1 cellular context compared by ENCODE assay signal in the genomic region with DNA sequence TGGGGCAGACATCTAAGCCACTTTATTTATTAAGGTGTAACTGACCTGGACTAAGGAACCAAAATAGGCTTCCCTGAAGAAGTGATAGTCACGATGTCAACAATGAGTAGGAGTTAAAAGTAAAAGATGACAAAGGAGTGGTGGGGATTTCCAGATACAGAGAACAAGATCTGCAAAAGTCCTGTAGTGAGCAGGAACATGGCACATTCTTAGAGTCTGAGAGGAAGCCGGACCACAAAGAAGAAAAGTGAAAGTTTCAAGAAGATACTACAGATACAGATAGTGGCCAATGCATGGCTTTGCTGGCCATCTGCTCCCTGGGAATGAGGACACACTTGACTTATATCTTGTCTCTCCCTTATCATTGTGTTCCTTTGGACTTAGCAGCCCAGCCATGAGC.
TF ChIP-seq lines count a peak whose summit lies in the region.

No MANE protein-coding gene starts in this region.

TF ChIP-seq in GM23338, 12 proteins besides CTCF, POLR2A, EP300 and RAD21 (continued from another document):
- TF ChIP-seq, protein P1, sequence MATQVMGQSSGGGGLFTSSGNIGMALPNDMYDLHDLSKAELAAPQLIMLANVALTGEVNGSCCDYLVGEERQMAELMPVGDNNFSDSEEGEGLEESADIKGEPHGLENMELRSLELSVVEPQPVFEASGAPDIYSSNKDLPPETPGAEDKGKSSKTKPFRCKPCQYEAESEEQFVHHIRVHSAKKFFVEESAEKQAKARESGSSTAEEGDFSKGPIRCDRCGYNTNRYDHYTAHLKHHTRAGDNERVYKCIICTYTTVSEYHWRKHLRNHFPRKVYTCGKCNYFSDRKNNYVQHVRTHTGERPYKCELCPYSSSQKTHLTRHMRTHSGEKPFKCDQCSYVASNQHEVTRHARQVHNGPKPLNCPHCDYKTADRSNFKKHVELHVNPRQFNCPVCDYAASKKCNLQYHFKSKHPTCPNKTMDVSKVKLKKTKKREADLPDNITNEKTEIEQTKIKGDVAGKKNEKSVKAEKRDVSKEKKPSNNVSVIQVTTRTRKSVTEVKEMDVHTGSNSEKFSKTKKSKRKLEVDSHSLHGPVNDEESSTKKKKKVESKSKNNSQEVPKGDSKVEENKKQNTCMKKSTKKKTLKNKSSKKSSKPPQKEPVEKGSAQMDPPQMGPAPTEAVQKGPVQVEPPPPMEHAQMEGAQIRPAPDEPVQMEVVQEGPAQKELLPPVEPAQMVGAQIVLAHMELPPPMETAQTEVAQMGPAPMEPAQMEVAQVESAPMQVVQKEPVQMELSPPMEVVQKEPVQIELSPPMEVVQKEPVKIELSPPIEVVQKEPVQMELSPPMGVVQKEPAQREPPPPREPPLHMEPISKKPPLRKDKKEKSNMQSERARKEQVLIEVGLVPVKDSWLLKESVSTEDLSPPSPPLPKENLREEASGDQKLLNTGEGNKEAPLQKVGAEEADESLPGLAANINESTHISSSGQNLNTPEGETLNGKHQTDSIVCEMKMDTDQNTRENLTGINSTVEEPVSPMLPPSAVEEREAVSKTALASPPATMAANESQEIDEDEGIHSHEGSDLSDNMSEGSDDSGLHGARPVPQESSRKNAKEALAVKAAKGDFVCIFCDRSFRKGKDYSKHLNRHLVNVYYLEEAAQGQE (IDR thresholded peaks at IDR 0.05; ENCODE audit: unreplicated experiment) = no peak
- no peak for TF ChIP-seq ZNF331 (CRISPR knock-in tag; IDR thresholded peaks at IDR 0.05; ENCODE audit: low read depth)
- no peak for TF ChIP-seq EZH2phosphoT487 (IDR thresholded peaks at IDR 0.05; ENCODE audit: unreplicated experiment)
- no peak for TF ChIP-seq ZNF462 (CRISPR knock-in tag; IDR thresholded peaks at IDR 0.05)
- TF ChIP-seq, protein P2, sequence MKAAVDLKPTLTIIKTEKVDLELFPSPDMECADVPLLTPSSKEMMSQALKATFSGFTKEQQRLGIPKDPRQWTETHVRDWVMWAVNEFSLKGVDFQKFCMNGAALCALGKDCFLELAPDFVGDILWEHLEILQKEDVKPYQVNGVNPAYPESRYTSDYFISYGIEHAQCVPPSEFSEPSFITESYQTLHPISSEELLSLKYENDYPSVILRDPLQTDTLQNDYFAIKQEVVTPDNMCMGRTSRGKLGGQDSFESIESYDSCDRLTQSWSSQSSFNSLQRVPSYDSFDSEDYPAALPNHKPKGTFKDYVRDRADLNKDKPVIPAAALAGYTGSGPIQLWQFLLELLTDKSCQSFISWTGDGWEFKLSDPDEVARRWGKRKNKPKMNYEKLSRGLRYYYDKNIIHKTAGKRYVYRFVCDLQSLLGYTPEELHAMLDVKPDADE (IDR thresholded peaks at IDR 0.05) = no peak
- no peak for TF ChIP-seq EZH2 (IDR thresholded peaks at IDR 0.05; ENCODE audit: low read depth, unreplicated experiment)
- TF ChIP-seq NANOG (IDR thresholded peaks at IDR 0.05; ENCODE audit: borderline replicate concordance) = no peak
- no peak for TF ChIP-seq ZNF114 (CRISPR knock-in tag; IDR thresholded peaks at IDR 0.05)
- no peak for TF ChIP-seq POLR2AphosphoS5 (IDR thresholded peaks at IDR 0.05; ENCODE audit: low read depth)
- TF ChIP-seq CREB1 (CRISPR knock-in tag; IDR thresholded peaks at IDR 0.05; ENCODE audit: low read depth) = no peak
